8 cellular contexts compared by ENCODE assay signal in the genomic region with DNA sequence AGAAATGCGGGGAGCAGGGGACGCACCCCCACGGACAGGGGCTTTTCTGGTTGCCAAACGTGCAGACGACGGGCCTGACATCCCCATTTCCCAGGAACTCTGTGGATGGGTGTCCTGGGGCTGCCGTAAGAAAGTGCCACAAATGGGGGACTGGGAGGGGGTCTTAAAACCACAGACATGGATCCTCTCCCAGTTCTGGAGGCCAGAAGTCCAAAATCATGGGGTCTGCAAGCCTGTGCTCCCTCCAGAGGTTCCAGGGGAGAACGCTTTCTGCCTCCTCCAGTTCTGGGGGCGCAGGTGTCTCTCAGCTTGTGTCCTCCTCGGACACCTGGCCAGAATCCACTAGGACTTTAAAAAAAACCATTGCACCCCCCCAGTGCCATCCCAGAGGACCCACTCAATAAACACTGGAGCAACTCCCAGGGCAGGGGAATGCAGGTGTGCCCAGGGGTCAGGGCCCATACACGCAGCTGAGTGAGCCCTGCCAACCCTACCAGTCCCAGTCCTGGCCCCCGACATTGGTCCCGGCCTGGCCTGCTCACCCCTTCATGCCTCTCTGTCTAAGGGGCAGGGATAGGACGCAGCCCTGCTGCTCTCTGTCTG.
DNase-seq lines count a peak whose midpoint lies in the region; ATAC-seq and TF ChIP-seq lines count a peak whose summit lies in the region.

No MANE protein-coding gene starts in this region.

- H3K79me2 ChIP-seq in ACC112 (ENCODE audit: control insufficient read depth, insufficient read depth, low read length, unreplicated experiment) (no peaks in the 10 kb centered on the region), fibroblast of lung (ENCODE audit: control insufficient read depth, insufficient read depth, low read length) (no peaks in the 10 kb centered on the region)

- H3K27ac ChIP-seq in ACC112 (ENCODE audit: low read depth, low read length) (peak overlapping the region; percentile 100), Peyer's patch (peak overlapping the region in 3 of 4 donors; percentile 69 to 83 (median 75)), fibroblast of lung (ENCODE audit: insufficient read depth, low read length) (no peak overlapping the region), ovary (peak overlapping the region in 1 of 2 donors; percentile 45)

- no peaks in the 10 kb centered on the region for H3K36me3 ChIP-seq in ACC112 (ENCODE audit: insufficient read depth, low read length)
- H3K36me3 ChIP-seq in Peyer's patch = no peaks in the 10 kb centered on the region
- no peaks in the 10 kb centered on the region for H3K36me3 ChIP-seq in fibroblast of lung (ENCODE audit: control insufficient read depth, insufficient read depth, low read length)
- H3K36me3 ChIP-seq in ovary = no peaks in the 10 kb centered on the region

- H3K27me3 ChIP-seq in ACC112 (ENCODE audit: insufficient read depth, low read length) = no peaks in the 10 kb centered on the region
- H3K27me3 ChIP-seq in Peyer's patch = no peaks in the 10 kb centered on the region
- no peaks in the 10 kb centered on the region for H3K27me3 ChIP-seq in fibroblast of lung (ENCODE audit: control insufficient read depth, insufficient read depth, low read length)
- H3K27me3 ChIP-seq in ovary = no peaks in the 10 kb centered on the region

- no peak for TF ChIP-seq CTCF in Peyer's patch (IDR thresholded peaks at IDR 0.05)
- no peak for TF ChIP-seq CTCF in fibroblast of lung (conservative IDR thresholded peaks at IDR 0.05 in 1 of 2, IDR thresholded peaks at IDR 0.05 in 1 of 2; ENCODE audit: low read depth in 1 of 2, low read length in 2 of 2)
- TF ChIP-seq CTCF in ovary (IDR thresholded peaks at IDR 0.05) = no peak
- TF ChIP-seq CTCF in omental fat pad (IDR thresholded peaks at IDR 0.05) = peak in 1 of 3 donors; percentile 1

- H3K4me2 ChIP-seq in fibroblast of lung (ENCODE audit: extremely low read depth, insufficient read depth, low read length) = peak overlapping the region; percentile 93

- no peak for TF ChIP-seq EP300 in ovary (IDR thresholded peaks at IDR 0.05)

- H3K9ac ChIP-seq in fibroblast of lung (ENCODE audit: insufficient read depth, low read length) = peak overlapping the region; percentile 75

- no peak for ATAC-seq in omental fat pad (ENCODE audit: low FRiP score)

- H3K4me1 ChIP-seq in ACC112 (ENCODE audit: control insufficient read depth, insufficient read depth, low read length, unreplicated experiment) = peaks cover 30% of the 10 kb centered on the region
- peaks cover 0 to 34% (median 14%) of the 10 kb centered on the region in 4 donors for H3K4me1 ChIP-seq in Peyer's patch
- peaks cover 23% of the 10 kb centered on the region for H3K4me1 ChIP-seq in fibroblast of lung (ENCODE audit: control insufficient read depth, extremely low read depth, insufficient read depth, low read length)
- peaks cover 18% of the 10 kb centered on the region for H3K4me1 ChIP-seq in ovary (ENCODE audit: insufficient read depth)

- H3K9me3 ChIP-seq in Peyer's patch (peaks cover 0 to 6% (median 3%) of the 10 kb centered on the region in 4 donors), fibroblast of lung (ENCODE audit: control insufficient read depth, insufficient read depth, low read depth, low read length) (no peaks in the 10 kb centered on the region), ovary (no peaks in the 10 kb centered on the region)

- intact Hi-C loops in ovary (cut with DNase I) = loop anchor here in 2 of 4 donors (1.0 to 5.0 kb wide), 5 partner anchors 33 to 104 kb away; a partner anchor contains a TSS

- peak in 1 of 3 donors; percentile 45 for DNase-seq in Peyer's patch
- DNase-seq in fibroblast of lung (ENCODE audit: low read depth in 2 of 2) = no peak
- peak in 3 of 5 donors; percentile 21 to 43 (median 31) for DNase-seq in ovary
- DNase-seq in ecto neural progenitor cell (ENCODE audit: low spot score) = no peak
- DNase-seq in omental fat pad (ENCODE audit: low spot score) = no peak
- DNase-seq in activated CD4-positive, alpha-beta T cell treated with anti-CD3 and anti-CD28 coated beads for 48 hours = no peak
- DNase-seq in SKM-1 treated with dmso at 0.1 percent for 144 hours (lab: John Stamatoyannopoulos, UW; ENCODE audit: unreplicated experiment) = no peak

- H2AFZ ChIP-seq in ACC112 (ENCODE audit: low read length, unreplicated experiment) = no peak overlapping the region
- H2AFZ ChIP-seq in fibroblast of lung (ENCODE audit: low read length) = no peak overlapping the region

- TF ChIP-seq POLR2A in Peyer's patch (IDR thresholded peaks at IDR 0.05) = no peak
- no peak for TF ChIP-seq POLR2A in ovary (IDR thresholded peaks at IDR 0.05)

- peak overlapping the region; percentile 64 for H3K4me3 ChIP-seq in ACC112 (ENCODE audit: low read depth, low read length)
- peak overlapping the region in 3 of 4 donors; percentile 37 to 49 (median 43) for H3K4me3 ChIP-seq in Peyer's patch
- peak overlapping the region in 2 of 4 experiments; percentile 18 to 51 for H3K4me3 ChIP-seq in fibroblast of lung (replicated peaks in 1 of 4; ENCODE audit: control extremely low read depth in 1 of 4, insufficient read depth in 1 of 4, low read depth in 3 of 4, low read length in 4 of 4)
- peak overlapping the region; percentile 38 for H3K4me3 ChIP-seq in ovary

- 28 to 49% (median 31%) methylated on average over 9 to 14 of the region's 14 CpGs for WGBS in ovary, 3 donors

- no peaks in the 10 kb centered on the region for H4K20me1 ChIP-seq in fibroblast of lung (ENCODE audit: control insufficient read depth, extremely low read depth, insufficient read depth, low read length)

Comparison
In these comparisons a context has a peak if more than half of its experiments do, and no peak if none do; other contexts are left out.
1. DNase-seq: peak in ovary (3 of 5); none in fibroblast of lung (0 of 2), ecto neural progenitor cell (single experiment), omental fat pad (single experiment), activated CD4-positive, alpha-beta T cell treated with anti-CD3 and anti-CD28 coated beads for 48 hours (single experiment) and SKM-1 treated with dmso at 0.1 percent for 144 hours (single experiment).